ENCODE assay signal across 11 cellular contexts in genomic region chr11:68956142-68956541, GRCh38. TPM values are rescaled to one million over a fixed set of nuclear protein-coding genes. Genes with fewer than 3 reads are reported as not detected.
DNase-seq lines count a peak whose midpoint lies in the region; ATAC-seq, FAIRE-seq and TF ChIP-seq lines count a peak whose summit lies in the region.
"Had no signal": no experiment of that assay in that cellular context is flagged by ENCODE, and none has a peak within 500 bp of the region (broad histone marks: within the 10 kb centered on the region; RNA-seq: fewer than 3 reads in every experiment).

No MANE protein-coding gene starts in this region.

- H3K4me1 ChIP-seq in Panc1 (ENCODE audit: control insufficient read depth, insufficient read depth, low read length), result peaks cover 3% of the 10 kb centered on the region; the same call in 1 of the 2 replicates

- peak; percentile 37 for ATAC-seq in Panc1
- ATAC-seq in stimulated activated naive CD8-positive, alpha-beta T cell treated with anti-CD3 and anti-CD28 coated beads, Interleukin-15, Interleukin-2, amounts not matched to agents 100 U/mL and 50 U/mL, for 24 hours, result peak; percentile 59

- no peak for FAIRE-seq in HTR-8/SVneo (lab: Jason Lieb, UNC)

- no peak for TF ChIP-seq POLR2A in erythroblast (IDR thresholded peaks at IDR 0.05; ENCODE audit: low read length)

- intact Hi-C loops in Panc1 (cut with micrococcal nuclease; ENCODE audit: unreplicated experiment), result no loop called here

- POLR2A ChIA-PET in Panc1 (lab: Charles Lee), result no interaction called here

- H3K9me3 ChIP-seq in Panc1 (ENCODE audit: control insufficient read depth, insufficient read depth, low read depth, low read length), result no peaks in the 10 kb centered on the region

- no peak; the same call in 1 of the 2 replicates for TF ChIP-seq CTCF in Panc1 (IDR thresholded peaks at IDR 0.05)

- BruUV-seq in Panc1 (replicated peaks; lab: Mats Ljungman, UMichigan), result no TSS peak

- no peak overlapping the region for H3K4me3 ChIP-seq in Panc1 (ENCODE audit: low read depth in 2 of 2, low read length in 2 of 2)

- no peaks in the 10 kb centered on the region for H3K27me3 ChIP-seq in Panc1 (ENCODE audit: control insufficient read depth, insufficient read depth, low read length)

- no peak overlapping the region for H3K27ac ChIP-seq in Panc1 (ENCODE audit: low read length)

- no peaks in the 10 kb centered on the region for H3K36me3 ChIP-seq in Panc1 (ENCODE audit: control insufficient read depth, insufficient read depth, low read length)

- in situ Hi-C loops in Panc1 (cut with HindIII; ENCODE audit: low pct_unique_long_range_greater_than_20kb, low sequenced_read_pairs), result no loop called here

- CTCF ChIA-PET in Panc1 (lab: Charles Lee), result no interaction called here

- DNase-seq in activated gamma-delta T cell treated with Interleukin-2 at 50 U/mL for 16 hours, result peak; percentile 16
- DNase-seq in activated gamma-delta T cell (lab: John Stamatoyannopoulos, UW), result no peak
- no peak for DNase-seq in Panc1 (ENCODE audit: low read depth, low spot score)
- peak; percentile 31 to 32 for DNase-seq in erythroblast (lab: John Stamatoyannopoulos, UW)
- DNase-seq in stimulated activated naive CD8-positive, alpha-beta T cell treated with anti-CD3 and anti-CD28 coated beads, Interleukin-15, Interleukin-2, amounts not matched to agents 100 U/mL and 50 U/mL, for 24 hours, result peak; percentile 52
- no peak for DNase-seq in NCI-H2081 treated with DMSO at 0.1 percent for 48 hours (lab: John Stamatoyannopoulos, UW)
- no peak for DNase-seq in islet precursor cell
- DNase-seq in HTR-8/SVneo (ENCODE audit: insufficient read length, low spot score), result no peak
- DNase-seq: activated T-cell treated with anti-CD3 and anti-CD28 coated beads, Interleukin-2, amount 50 U/mL, for 4 hours; DMS79 treated with DMSO at 0.1 percent for 48 hours; NCI-H345 had no signal

RNA-seq across cellular contexts. Expression of gene MRGPRD, which starts 24.6 kb away (rescaled TPM):
- total RNA-seq in Panc1 (2021; ENCODE audit: unreplicated experiment), result not detected
- polyA plus RNA-seq in Panc1 (2012; ENCODE audit: insufficient read length), result not detected
- total RNA-seq: activated T-cell treated with anti-CD3 and anti-CD28 coated beads, Interleukin-2, amount 50 U/mL, for 4 hours had no signal

RNA-seq across cellular contexts. Expression of gene IGHMBP2, which starts 52.5 kb away (rescaled TPM):
- total RNA-seq in Panc1 (2021; ENCODE audit: unreplicated experiment), result 27.8 TPM
- polyA plus RNA-seq in Panc1 (2012; ENCODE audit: insufficient read length), result 21.4 TPM

RNA-seq across cellular contexts. Expression of gene MRPL21, which starts 52.5 kb away (rescaled TPM):
- total RNA-seq in Panc1 (2021; ENCODE audit: unreplicated experiment), result 94.9 TPM
- polyA plus RNA-seq in Panc1 (2012; ENCODE audit: insufficient read length), result 110 TPM

RNA-seq across cellular contexts. Expression of gene MRGPRF, which starts 56.9 kb away (rescaled TPM):
- total RNA-seq in Panc1 (2021; ENCODE audit: unreplicated experiment), result 0.36 TPM
- 0.35 TPM for polyA plus RNA-seq in Panc1 (2012; ENCODE audit: insufficient read length)

Comparison
In these comparisons a context has a peak if more than half of its experiments do, and no peak if none do; other contexts are left out.
1. DNase-seq: peak in activated gamma-delta T cell treated with Interleukin-2 at 50 U/mL for 16 hours (single experiment), erythroblast (2 of 2) and stimulated activated naive CD8-positive, alpha-beta T cell treated with anti-CD3 and anti-CD28 coated beads, Interleukin-15, Interleukin-2, amounts not matched to agents 100 U/mL and 50 U/mL, for 24 hours (single experiment); none in activated gamma-delta T cell (single experiment), Panc1 (single experiment), NCI-H2081 treated with DMSO at 0.1 percent for 48 hours (single experiment), islet precursor cell (single experiment) and HTR-8/SVneo (single experiment).